In the genomic region with DNA sequence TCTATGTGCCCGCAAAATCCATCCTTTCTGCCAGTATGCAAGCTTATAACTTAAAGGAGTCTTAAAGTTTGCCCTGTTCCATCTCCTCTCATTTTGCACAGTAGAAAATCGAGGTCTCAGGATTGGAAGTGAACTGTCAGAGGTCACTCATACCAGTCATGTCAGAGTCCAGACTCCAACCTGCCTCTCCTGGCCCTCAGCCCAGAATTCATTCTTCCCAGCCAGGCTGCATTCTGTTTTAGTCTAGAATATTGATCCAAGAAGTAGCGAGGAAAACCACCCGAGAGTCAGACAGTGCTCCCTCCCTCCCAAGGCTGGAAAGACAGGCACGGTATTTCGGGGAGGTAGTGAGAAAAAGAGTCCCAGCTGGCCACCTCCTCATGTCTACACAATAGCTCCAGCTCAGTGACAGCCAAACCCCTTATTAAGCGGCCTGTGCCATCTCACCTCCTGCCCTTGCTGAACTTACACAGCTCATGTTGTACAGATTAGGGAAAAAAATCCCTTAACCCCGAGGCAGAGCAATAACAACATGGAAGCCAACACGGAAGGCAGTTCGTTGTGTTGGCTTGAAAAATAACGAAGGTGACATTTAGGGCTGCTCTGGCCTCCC, we compare ENCODE assay signal across 13 cellular contexts.
"Had no signal": no experiment of that assay in that cellular context is flagged by ENCODE, and none has a peak within 500 bp of the region (broad histone marks: within the 10 kb centered on the region; RNA-seq: fewer than 3 reads in every experiment).

No MANE protein-coding gene starts in this region.

- H2AFZ ChIP-seq: neural progenitor cell had no signal

- H3K27ac Mint-ChIP-seq: activated naive CD4-positive, alpha-beta T cell treated with anti-CD3 and anti-CD28 coated beads, Interleukin-2, amount 50 U/mL, for 72 hours; neural progenitor cell; T-helper 2 cell treated with Interferon-gamma antibody and Interleukin-4, amounts not matched to agents 5 μg/mL and 100 μg/mL, for 36 hours had no signal

- H3K4me1 ChIP-seq: gastrocnemius medialis, pancreas had no signal

- H3K4me2 ChIP-seq: neural progenitor cell had no signal

- DNase-seq: activated effector memory CD4-positive, alpha-beta T cell treated with Interleukin-2 at 50 U/mL for 16 hours; activated T-cell treated with anti-CD3 and anti-CD28 coated beads, Interleukin-2, amount 50 U/mL, for 1 hour; amygdala; brain microvascular endothelial cell; gastrocnemius medialis; heart right ventricle; islet precursor cell; pancreas; stomach had no signal

- H3K4me3 Mint-ChIP-seq: neural progenitor cell; T-helper 2 cell treated with Interferon-gamma antibody and Interleukin-4, amounts not matched to agents 5 μg/mL and 100 μg/mL, for 36 hours had no signal

- H3K27me3 ChIP-seq: brain microvascular endothelial cell, gastrocnemius medialis, heart right ventricle, neural progenitor cell, pancreas, stomach had no signal

- H3K9me3 ChIP-seq: gastrocnemius medialis, pancreas had no signal

- H3K4me3 ChIP-seq: gastrocnemius medialis, heart right ventricle, neural progenitor cell, pancreas, skin epidermis, stomach had no signal

- H3K9me3 Mint-ChIP-seq: activated naive CD4-positive, alpha-beta T cell treated with anti-CD3 and anti-CD28 coated beads, Interleukin-2, amount 50 U/mL, for 72 hours; T-helper 2 cell treated with Interferon-gamma antibody and Interleukin-4, amounts not matched to agents 5 μg/mL and 100 μg/mL, for 36 hours had no signal

- H3K36me3 Mint-ChIP-seq: neural progenitor cell had no signal

- H3K27ac ChIP-seq: brain microvascular endothelial cell, gastrocnemius medialis, heart right ventricle, neural progenitor cell, pancreas, skin epidermis, stomach had no signal

- H3K36me3 ChIP-seq: brain microvascular endothelial cell, gastrocnemius medialis, heart right ventricle, neural progenitor cell, pancreas had no signal
